ENCODE assay signal across 1 cellular context in genomic region chr7:139777948-139778841, GRCh38.
TF ChIP-seq lines count a peak whose summit lies in the region.

HIPK2 (minus strand) TSS chr7:139777998; CDS start chr7:139777623, 375 bp downstream.

TF ChIP-seq in HEK293, 187 proteins besides CTCF, POLR2A, EP300 and RAD21 (continued from another document and continues in another):
- TF ChIP-seq ZSCAN5A (tag by site-specific recombination; IDR thresholded peaks at IDR 0.05) (0 out of 2 replicates have a peak, but pooled peaks have one; percentile 30), ZNF280D (tag by site-specific recombination; IDR thresholded peaks at IDR 0.05) (no peak), SP7 (tag by site-specific recombination; IDR thresholded peaks at IDR 0.05) (peak; percentile 50), PRDM1 (tag by site-specific recombination; IDR thresholded peaks at IDR 0.05) (peak; percentile 92), ZBTB7A (tag by site-specific recombination; IDR thresholded peaks at IDR 0.05; ENCODE audit: low read depth) (no peak; the same call in 1 of the 2 replicates), PATZ1 (tag by site-specific recombination; IDR thresholded peaks at IDR 0.05) (peak; percentile 75), ZSCAN16 (tag by site-specific recombination; IDR thresholded peaks at IDR 0.05) (0 out of 2 replicates have a peak, but pooled peaks have one; percentile 22), MYNN (tag by site-specific recombination; IDR thresholded peaks at IDR 0.05; ENCODE audit: borderline replicate concordance) (peak; percentile 16; the same call in 1 of the 2 replicates), PRDM4 (tag by site-specific recombination; IDR thresholded peaks at IDR 0.05) (peak; percentile 36; the same call in 1 of the 2 replicates), ZSCAN4 (tag by site-specific recombination; IDR thresholded peaks at IDR 0.05) (peak; percentile 93), TRIM28 (IDR thresholded peaks at IDR 0.05; ENCODE audit: borderline replicate concordance, low read length) (peak; percentile 47; the same call in 1 of the 2 replicates), ZNF600 (tag by site-specific recombination; IDR thresholded peaks at IDR 0.05) (peak; percentile 80), ZNF24 (tag by site-specific recombination; IDR thresholded peaks at IDR 0.05) (peak; percentile 100), AEBP2 (tag by site-specific recombination; IDR thresholded peaks at IDR 0.05; ENCODE audit: borderline replicate concordance) (no peak), KLF1 (tag by site-specific recombination; IDR thresholded peaks at IDR 0.05) (peak; percentile 50; the same call in 1 of the 2 replicates), ZNF341 (tag by site-specific recombination; IDR thresholded peaks at IDR 0.05; ENCODE audit: low read depth) (0 out of 2 replicates have a peak, but pooled peaks have one; percentile 14), GLI4 (tag by site-specific recombination; IDR thresholded peaks at IDR 0.05) (0 out of 2 replicates have a peak, but pooled peaks have one; percentile 33), HIC1 (tag by site-specific recombination; IDR thresholded peaks at IDR 0.05) (0 out of 2 replicates have a peak, but pooled peaks have one; percentile 34), ZBTB26 (tag by site-specific recombination; optimal IDR thresholded peaks at IDR 0.05) (peak; percentile 93), ZNF501 (tag by site-specific recombination; IDR thresholded peaks at IDR 0.05) (peak; percentile 62; the same call in 1 of the 2 replicates), ZNF146 (tag by site-specific recombination; IDR thresholded peaks at IDR 0.05) (no peak; the same call in 1 of the 2 replicates), ZNF10 (tag by site-specific recombination; IDR thresholded peaks at IDR 0.05) (no peak), IKZF3 (tag by site-specific recombination; IDR thresholded peaks at IDR 0.05) (peak; percentile 18; the same call in 1 of the 2 replicates), REPIN1 (tag by site-specific recombination; IDR thresholded peaks at IDR 0.05; ENCODE audit: low read depth) (0 out of 2 replicates have a peak, but pooled peaks have one; percentile 8), ZNF629 (tag by site-specific recombination; IDR thresholded peaks at IDR 0.05) (0 out of 2 replicates have a peak, but pooled peaks have one; percentile 10), KLF10 (tag by site-specific recombination; IDR thresholded peaks at IDR 0.05) (peak; percentile 54; the same call in 1 of the 2 replicates), SP3 (tag by site-specific recombination; IDR thresholded peaks at IDR 0.05) (peak; percentile 54), ZNF701 (tag by site-specific recombination; IDR thresholded peaks at IDR 0.05) (no peak), SALL2 (tag by site-specific recombination; IDR thresholded peaks at IDR 0.05; ENCODE audit: borderline replicate concordance) (no peak), ZNF398 (tag by site-specific recombination; IDR thresholded peaks at IDR 0.05) (peak; percentile 27; the same call in 1 of the 2 replicates), ZNF223 (tag by site-specific recombination; IDR thresholded peaks at IDR 0.05) (peak; percentile 11; the same call in 1 of the 2 replicates), KLF8 (tag by site-specific recombination; IDR thresholded peaks at IDR 0.05) (peak; percentile 54; the same call in 1 of the 2 replicates), PRDM6 (tag by site-specific recombination; IDR thresholded peaks at IDR 0.05) (no peak), ZNF544 (tag by site-specific recombination; IDR thresholded peaks at IDR 0.05) (no peak), ZBTB20 (tag by site-specific recombination; IDR thresholded peaks at IDR 0.05) (peak; percentile 84), KLF9 (tag by site-specific recombination; IDR thresholded peaks at IDR 0.05; ENCODE audit: low read depth) (peak; percentile 65), ZNF555 (tag by site-specific recombination; conservative IDR thresholded peaks at IDR 0.05) (no peak), ZIC2 (tag by site-specific recombination; IDR thresholded peaks at IDR 0.05) (peak; percentile 60), ZNF660 (tag by site-specific recombination; IDR thresholded peaks at IDR 0.05) (peak; percentile 75), ZEB2 (tag by site-specific recombination; IDR thresholded peaks at IDR 0.05) (peak; percentile 74; the same call in 1 of the 2 replicates)
